Comparison of ENCODE assay signal across 1 cellular context in the genomic region with DNA sequence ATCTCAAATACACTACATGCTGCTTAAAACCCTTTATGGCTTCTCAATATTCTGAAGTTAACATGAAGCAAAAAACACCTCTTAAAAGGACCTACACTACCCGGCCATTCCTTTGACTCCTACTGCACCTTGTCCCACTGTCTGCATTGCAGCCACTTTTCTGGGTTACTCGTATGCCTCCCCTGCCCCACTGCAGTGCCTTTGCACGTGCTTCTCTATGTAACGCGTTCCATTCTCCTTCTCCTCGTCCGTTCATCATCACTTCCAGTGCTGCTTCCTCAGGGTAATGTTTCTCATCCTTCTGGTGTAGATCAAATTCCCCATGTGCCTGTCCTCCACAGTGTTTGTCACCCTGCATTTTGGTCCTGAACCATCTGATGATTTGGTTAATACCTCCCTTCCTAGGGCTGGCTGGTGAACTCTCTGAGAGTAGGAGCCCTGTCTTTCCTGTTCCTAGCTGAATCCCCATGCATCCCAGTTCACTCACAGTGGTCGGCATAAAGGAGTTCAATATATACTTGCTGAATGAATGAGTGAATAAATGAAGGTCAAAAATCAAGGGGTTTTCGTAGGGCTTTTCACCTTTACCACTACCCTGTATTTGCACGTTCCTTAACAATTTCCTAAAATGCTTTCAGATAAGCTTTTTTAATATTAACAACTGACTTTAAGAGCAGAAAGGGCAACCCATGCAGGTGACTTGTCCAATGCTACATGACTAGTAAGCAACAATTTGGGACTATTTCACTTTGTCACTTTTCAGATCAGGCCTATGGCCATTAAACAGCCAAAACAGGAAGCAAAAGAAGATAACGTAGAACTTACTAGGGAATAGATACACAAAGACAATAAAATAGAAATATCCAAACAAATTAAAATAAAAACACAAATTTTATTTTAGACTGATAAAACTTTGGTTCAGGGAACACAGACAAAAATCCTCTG.
TF ChIP-seq lines count a peak whose summit lies in the region.

No MANE protein-coding gene starts in this region.

TF ChIP-seq in K562, 482 proteins besides CTCF, POLR2A, EP300 and RAD21 (continued from another document):
- TF ChIP-seq TSHZ1 (CRISPR knock-in tag; IDR thresholded peaks at IDR 0.05) (no peak), RBM25 (IDR thresholded peaks at IDR 0.05; ENCODE audit: low read depth, low read length, severe bottlenecking) (peak; percentile 28), NFXL1 (CRISPR knock-in tag; IDR thresholded peaks at IDR 0.05) (no peak), ZNF449 (CRISPR knock-in tag; IDR thresholded peaks at IDR 0.05) (0 out of 2 replicates have a peak, but pooled peaks have one; percentile 38), ZNF780A (CRISPR knock-in tag; IDR thresholded peaks at IDR 0.05) (0 out of 2 replicates have a peak, but pooled peaks have one; percentile 15), MECOM (CRISPR knock-in tag; IDR thresholded peaks at IDR 0.05) (0 out of 2 replicates have a peak, but pooled peaks have one; percentile 54), MYC (IDR thresholded peaks at IDR 0.05; ENCODE audit: low read depth, low read length) (peak; percentile 50), MYC (CRISPR knock-in tag; IDR thresholded peaks at IDR 0.05; ENCODE audit: borderline replicate concordance, low read depth) (no peak), NR2F6 (CRISPR knock-in tag; IDR thresholded peaks at IDR 0.05) (no peak), SUPT5H (IDR thresholded peaks at IDR 0.05) (0 out of 2 replicates have a peak, but pooled peaks have one; percentile 14), BCOR (IDR thresholded peaks at IDR 0.05) (0 out of 2 replicates have a peak, but pooled peaks have one; percentile 39), ARID1B (IDR thresholded peaks at IDR 0.05) (peak; percentile 14; the same call in 1 of the 2 replicates), NUFIP1 (IDR thresholded peaks at IDR 0.05; ENCODE audit: partially characterized antibody) (no peak), ZNF24 (IDR thresholded peaks at IDR 0.05) (peak; percentile 88), SMARCE1 (IDR thresholded peaks at IDR 0.05) (peak; percentile 17; the same call in 1 of the 2 replicates), CC2D1A (IDR thresholded peaks at IDR 0.05) (no peak), ARHGAP35 (IDR thresholded peaks at IDR 0.05; ENCODE audit: partially characterized antibody) (no peak), ARID2 (IDR thresholded peaks at IDR 0.05) (no peak), GATAD2B (IDR thresholded peaks at IDR 0.05; ENCODE audit: borderline replicate concordance) (0 out of 2 replicates have a peak, but pooled peaks have one; percentile 26), TCFL5 (CRISPR knock-in tag; conservative IDR thresholded peaks at IDR 0.05) (peak; percentile 66; the same call in 1 of the 2 replicates), YY1 (IDR thresholded peaks at IDR 0.05; ENCODE audit: borderline replicate concordance in 1 of 3, control insufficient read depth in 1 of 3, extremely low read depth in 1 of 3, insufficient read depth in 3 of 3, insufficient read length in 1 of 3, insufficient replicate concordance in 2 of 3, low read depth in 1 of 3, low read length in 2 of 3) (no peak), NFRKB (IDR thresholded peaks at IDR 0.05; ENCODE audit: low read depth) (0 out of 2 replicates have a peak, but pooled peaks have one; percentile 43), SP1 (CRISPR knock-in tag; IDR thresholded peaks at IDR 0.05) (peak; percentile 37; the same call in 1 of the 2 replicates), PTRF (tag; IDR thresholded peaks at IDR 0.05) (no peak), ETV1 (tag; conservative IDR thresholded peaks at IDR 0.05; ENCODE audit: low read depth) (peak; percentile 69), PBX2 (CRISPR knock-in tag; IDR thresholded peaks at IDR 0.05; ENCODE audit: low read depth) (no peak), PBX2 (tag; conservative IDR thresholded peaks at IDR 0.05; ENCODE audit: low read depth) (no peak), ZNF239 (CRISPR knock-in tag; IDR thresholded peaks at IDR 0.05) (0 out of 2 replicates have a peak, but pooled peaks have one; percentile 35)
- TF ChIP-seq, protein P1, sequence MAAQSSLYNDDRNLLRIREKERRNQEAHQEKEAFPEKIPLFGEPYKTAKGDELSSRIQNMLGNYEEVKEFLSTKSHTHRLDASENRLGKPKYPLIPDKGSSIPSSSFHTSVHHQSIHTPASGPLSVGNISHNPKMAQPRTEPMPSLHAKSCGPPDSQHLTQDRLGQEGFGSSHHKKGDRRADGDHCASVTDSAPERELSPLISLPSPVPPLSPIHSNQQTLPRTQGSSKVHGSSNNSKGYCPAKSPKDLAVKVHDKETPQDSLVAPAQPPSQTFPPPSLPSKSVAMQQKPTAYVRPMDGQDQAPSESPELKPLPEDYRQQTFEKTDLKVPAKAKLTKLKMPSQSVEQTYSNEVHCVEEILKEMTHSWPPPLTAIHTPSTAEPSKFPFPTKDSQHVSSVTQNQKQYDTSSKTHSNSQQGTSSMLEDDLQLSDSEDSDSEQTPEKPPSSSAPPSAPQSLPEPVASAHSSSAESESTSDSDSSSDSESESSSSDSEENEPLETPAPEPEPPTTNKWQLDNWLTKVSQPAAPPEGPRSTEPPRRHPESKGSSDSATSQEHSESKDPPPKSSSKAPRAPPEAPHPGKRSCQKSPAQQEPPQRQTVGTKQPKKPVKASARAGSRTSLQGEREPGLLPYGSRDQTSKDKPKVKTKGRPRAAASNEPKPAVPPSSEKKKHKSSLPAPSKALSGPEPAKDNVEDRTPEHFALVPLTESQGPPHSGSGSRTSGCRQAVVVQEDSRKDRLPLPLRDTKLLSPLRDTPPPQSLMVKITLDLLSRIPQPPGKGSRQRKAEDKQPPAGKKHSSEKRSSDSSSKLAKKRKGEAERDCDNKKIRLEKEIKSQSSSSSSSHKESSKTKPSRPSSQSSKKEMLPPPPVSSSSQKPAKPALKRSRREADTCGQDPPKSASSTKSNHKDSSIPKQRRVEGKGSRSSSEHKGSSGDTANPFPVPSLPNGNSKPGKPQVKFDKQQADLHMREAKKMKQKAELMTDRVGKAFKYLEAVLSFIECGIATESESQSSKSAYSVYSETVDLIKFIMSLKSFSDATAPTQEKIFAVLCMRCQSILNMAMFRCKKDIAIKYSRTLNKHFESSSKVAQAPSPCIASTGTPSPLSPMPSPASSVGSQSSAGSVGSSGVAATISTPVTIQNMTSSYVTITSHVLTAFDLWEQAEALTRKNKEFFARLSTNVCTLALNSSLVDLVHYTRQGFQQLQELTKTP (IDR thresholded peaks at IDR 0.05; ENCODE audit: low read depth in 1 of 2, partially characterized antibody in 2 of 2): peak in 1 of 2 experiments; percentile 53
- TF ChIP-seq, protein P2, sequence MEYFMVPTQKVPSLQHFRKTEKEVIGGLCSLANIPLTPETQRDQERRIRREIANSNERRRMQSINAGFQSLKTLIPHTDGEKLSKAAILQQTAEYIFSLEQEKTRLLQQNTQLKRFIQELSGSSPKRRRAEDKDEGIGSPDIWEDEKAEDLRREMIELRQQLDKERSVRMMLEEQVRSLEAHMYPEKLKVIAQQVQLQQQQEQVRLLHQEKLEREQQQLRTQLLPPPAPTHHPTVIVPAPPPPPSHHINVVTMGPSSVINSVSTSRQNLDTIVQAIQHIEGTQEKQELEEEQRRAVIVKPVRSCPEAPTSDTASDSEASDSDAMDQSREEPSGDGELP (CRISPR knock-in tag; IDR thresholded peaks at IDR 0.05; ENCODE audit: borderline replicate concordance): no peak
- TF ChIP-seq, protein P3, sequence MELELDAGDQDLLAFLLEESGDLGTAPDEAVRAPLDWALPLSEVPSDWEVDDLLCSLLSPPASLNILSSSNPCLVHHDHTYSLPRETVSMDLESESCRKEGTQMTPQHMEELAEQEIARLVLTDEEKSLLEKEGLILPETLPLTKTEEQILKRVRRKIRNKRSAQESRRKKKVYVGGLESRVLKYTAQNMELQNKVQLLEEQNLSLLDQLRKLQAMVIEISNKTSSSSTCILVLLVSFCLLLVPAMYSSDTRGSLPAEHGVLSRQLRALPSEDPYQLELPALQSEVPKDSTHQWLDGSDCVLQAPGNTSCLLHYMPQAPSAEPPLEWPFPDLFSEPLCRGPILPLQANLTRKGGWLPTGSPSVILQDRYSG (tag; conservative IDR thresholded peaks at IDR 0.05; ENCODE audit: low read depth): 0 out of 2 replicates have a peak, but pooled peaks have one; percentile 50
- TF ChIP-seq, protein P4, sequence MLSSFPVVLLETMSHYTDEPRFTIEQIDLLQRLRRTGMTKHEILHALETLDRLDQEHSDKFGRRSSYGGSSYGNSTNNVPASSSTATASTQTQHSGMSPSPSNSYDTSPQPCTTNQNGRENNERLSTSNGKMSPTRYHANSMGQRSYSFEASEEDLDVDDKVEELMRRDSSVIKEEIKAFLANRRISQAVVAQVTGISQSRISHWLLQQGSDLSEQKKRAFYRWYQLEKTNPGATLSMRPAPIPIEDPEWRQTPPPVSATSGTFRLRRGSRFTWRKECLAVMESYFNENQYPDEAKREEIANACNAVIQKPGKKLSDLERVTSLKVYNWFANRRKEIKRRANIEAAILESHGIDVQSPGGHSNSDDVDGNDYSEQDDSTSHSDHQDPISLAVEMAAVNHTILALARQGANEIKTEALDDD (IDR thresholded peaks at IDR 0.05): peak; percentile 89
